25 cellular contexts compared by ENCODE assay signal in genomic region chr5:107340631-107341030, GRCh38.
DNase-seq lines count a peak whose midpoint lies in the region; ATAC-seq, FAIRE-seq and TF ChIP-seq lines count a peak whose summit lies in the region.
"Had no signal": no experiment of that assay in that cellular context is flagged by ENCODE, and none has a peak within 500 bp of the region (broad histone marks: within the 10 kb centered on the region; RNA-seq: fewer than 3 reads in every experiment).

No MANE protein-coding gene starts in this region.

- H3K9me2 ChIP-seq in hepatocyte (replicated peaks; ENCODE audit: insufficient read depth), result no peaks in the 10 kb centered on the region

- H3K4me3 ChIP-seq in bronchial epithelial cell (ENCODE audit: low read depth, low read length), result no peak overlapping the region
- H3K4me3 ChIP-seq in hepatocyte, result no peak overlapping the region
- H3K4me3 ChIP-seq: K562, PC-9 had no signal

- DNase-seq in LHCN-M2 (ENCODE audit: low read depth), result peak; percentile 12
- peak; percentile 91 for DNase-seq in bronchial epithelial cell (ENCODE audit: low read depth)
- DNase-seq in hepatocyte (ENCODE audit: low spot score), result peak; percentile 19
- peak; percentile 25 for DNase-seq in renal cortical epithelial cell (ENCODE audit: low read depth)
- DNase-seq in GM19240 (ENCODE audit: insufficient read length, low spot score), result no peak
- DNase-seq in activated CD4-positive, alpha-beta T cell treated with anti-CD3 and anti-CD28 coated beads, Interleukin-2, amount 50 U/mL, for 48 hours, result no peak
- DNase-seq: CD8-positive, alpha-beta memory T cell; EL; H9; HFFc6; NCI-H1092 treated with DMSO at 0.1 percent for 48 hours; NCI-H2081; NCI-H2171; NCI-H446; NCI-H526 treated with DMSO at 0.1 percent for 48 hours; PC-9; SIG-M5 had no signal

- no peak overlapping the region for H2AFZ ChIP-seq in hepatocyte
- H2AFZ ChIP-seq: PC-9 had no signal

- TF ChIP-seq CTCF in bronchial epithelial cell (IDR thresholded peaks at IDR 0.05; ENCODE audit: insufficient read depth, low read length, severe bottlenecking), result no peak
- no peak for TF ChIP-seq CTCF in hepatocyte (IDR thresholded peaks at IDR 0.05; ENCODE audit: poor library complexity)

- peak; percentile 98 for FAIRE-seq in bronchial epithelial cell (lab: Jason Lieb, UNC)
- FAIRE-seq: A204.1, D721Med, HepG2, K562 had no signal

- H3K4me1 ChIP-seq in hepatocyte (ENCODE audit: insufficient read depth), result no peaks in the 10 kb centered on the region

- H3K79me2 ChIP-seq in hepatocyte, result no peaks in the 10 kb centered on the region

- H3K36me3 ChIP-seq in bronchial epithelial cell (ENCODE audit: control insufficient read depth, insufficient read depth, low read length) (no peaks in the 10 kb centered on the region), hepatocyte (replicated peaks; ENCODE audit: insufficient read depth, low read depth) (no peaks in the 10 kb centered on the region)

- H3K27me3 ChIP-seq in bronchial epithelial cell (ENCODE audit: control insufficient read depth, insufficient read depth, low read length) (no peaks in the 10 kb centered on the region), hepatocyte (no peaks in the 10 kb centered on the region)

- no peak for ATAC-seq in GM18867 (IDR thresholded peaks at IDR 0.05; ENCODE audit: unreplicated experiment)
- no peak for ATAC-seq in GM18517 (IDR thresholded peaks at IDR 0.05; ENCODE audit: unreplicated experiment)
- ATAC-seq: HepG2, K562, SK-N-SH treated with all-trans-retinoic acid at 6 μM for 48 hours had no signal

- H3K9me3 ChIP-seq in hepatocyte (ENCODE audit: low read depth), result peaks cover 7% of the 10 kb centered on the region

- no peaks in the 10 kb centered on the region for H4K20me1 ChIP-seq in hepatocyte (ENCODE audit: insufficient read depth, poor library complexity, severe bottlenecking)

- H3K4me2 ChIP-seq in hepatocyte, result no peak overlapping the region
- H3K4me2 ChIP-seq: PC-9 had no signal

- 76% methylated on average over 3 of the region's 3 CpGs for WGBS in hepatocyte (ENCODE audit: low lambda C conversion rate, missing lambda C conversion rate)

- peak overlapping the region; percentile 4 for H3K27ac ChIP-seq in hepatocyte
- H3K27ac ChIP-seq: C4-2B, PC-9 had no signal

Comparison
In these comparisons a context has a peak if more than half of its experiments do, and no peak if none do; other contexts are left out.
1. DNase-seq: peak in LHCN-M2 (single experiment), bronchial epithelial cell (single experiment), hepatocyte (single experiment) and renal cortical epithelial cell (single experiment); none in GM19240 (single experiment) and activated CD4-positive, alpha-beta T cell treated with anti-CD3 and anti-CD28 coated beads, Interleukin-2, amount 50 U/mL, for 48 hours (0 of 2).